ENCODE assay signal across 32 cellular contexts in genomic region chr2:5467506-5467905, GRCh38.
"Had no signal": no experiment of that assay in that cellular context is flagged by ENCODE, and none has a peak within 500 bp of the region (broad histone marks: within the 10 kb centered on the region; RNA-seq: fewer than 3 reads in every experiment).

No MANE protein-coding gene starts in this region.

- H3K36me3 ChIP-seq: adrenal gland, breast epithelium, cardiac muscle cell had no signal

- DNase-seq: activated CD4-positive, alpha-beta T cell treated with anti-CD3 and anti-CD28 coated beads, Interleukin-2, amount 10 ng/mL, durations not matched to agents 24 days and 14 days; activated CD4-positive, alpha-beta T cell treated with anti-CD3 and anti-CD28 coated beads, Interleukin-2, amount 50 U/mL, for 4 hours; activated CD4-positive, CD25-positive, alpha-beta regulatory T cell; activated CD4-positive, CD25-positive, alpha-beta regulatory T cell treated with anti-CD3 and anti-CD28 coated beads, Interleukin-2, amount 50 U/mL, for 72 hours; activated CD8-positive, alpha-beta memory T cell treated with anti-CD3 and anti-CD28 coated beads, Interleukin-2, amount 10 ng/mL, durations not matched to agents 7 days and 5 days; activated CD8-positive, alpha-beta memory T cell treated with anti-CD3 and anti-CD28 coated beads, Interleukin-2, amount 50 U/mL, for 4 hours; activated CD8-positive, alpha-beta T cell treated with anti-CD3 and anti-CD28 coated beads, Interleukin-2, amount 10 ng/mL, durations not matched to agents 7 days and 5 days; activated effector memory CD4-positive, alpha-beta T cell treated with anti-CD3 and anti-CD28 coated beads, Interleukin-2, amount 50 U/mL, for 16 hours; activated naive CD4-positive, alpha-beta T cell treated with anti-CD3 and anti-CD28 coated beads for 36 hours; activated naive CD8-positive, alpha-beta T cell treated with anti-CD3 and anti-CD28 coated beads for 36 hours; activated naive CD8-positive, alpha-beta T cell treated with anti-CD3 and anti-CD28 coated beads, Interleukin-2, amount 50 U/mL, for 24 hours; activated T-cell treated with anti-CD3 and anti-CD28 coated beads, Interleukin-2, amount 50 U/mL, for 1 hour; activated T-cell treated with anti-CD3 and anti-CD28 coated beads, Interleukin-2, amount 50 U/mL, for 48 hours; adrenal gland; amygdala; aorta; body of pancreas; dorsolateral prefrontal cortex; effector memory CD4-positive, alpha-beta T cell; endodermal cell; foreskin fibroblast; T-helper 2 cell had no signal

- H3K27me3 Mint-ChIP-seq: activated CD4-positive, alpha-beta T cell treated with anti-CD3 and anti-CD28 coated beads, Interleukin-2, amount 10 ng/mL, durations not matched to agents 24 days and 14 days; activated CD8-positive, alpha-beta memory T cell treated with anti-CD3 and anti-CD28 coated beads, Interleukin-2, amount 10 ng/mL, durations not matched to agents 7 days and 5 days; activated naive CD4-positive, alpha-beta T cell treated with anti-CD3 and anti-CD28 coated beads, Interleukin-2, amount 50 U/mL, for 24 hours; activated naive CD8-positive, alpha-beta T cell treated with anti-CD3 and anti-CD28 coated beads for 36 hours; activated naive CD8-positive, alpha-beta T cell treated with anti-CD3 and anti-CD28 coated beads, Interleukin-2, amount 50 U/mL, for 24 hours; central memory CD8-positive, alpha-beta T cell; dendritic cell treated with granulocyte-macrophage colony-stimulating factor and Interleukin-4, amounts not matched to agents 40 ng/mL and 50 ng/mL, for 4 days had no signal

- H3K9me3 Mint-ChIP-seq: activated CD4-positive, alpha-beta T cell treated with anti-CD3 and anti-CD28 coated beads, Interleukin-2, amount 10 ng/mL, durations not matched to agents 24 days and 14 days; activated naive CD4-positive, alpha-beta T cell treated with anti-CD3 and anti-CD28 coated beads for 36 hours; activated naive CD4-positive, alpha-beta T cell treated with anti-CD3 and anti-CD28 coated beads, Interleukin-2, amount 50 U/mL, for 24 hours; activated naive CD8-positive, alpha-beta T cell treated with anti-CD3 and anti-CD28 coated beads for 36 hours; activated naive CD8-positive, alpha-beta T cell treated with anti-CD3 and anti-CD28 coated beads, Interleukin-2, amount 50 U/mL, for 24 hours; activated T-helper 1 cell treated with anti-CD3 and anti-CD28 coated beads, Interleukin-12 subunit alpha, Interleukin-12 subunit beta, Interleukin-2, Interleukin-4 antibody, amounts not matched to agents 30 ng/mL and 10 ng/mL and 1 ng/mL, durations not matched to agents 14 hours and 24 hours and 36 hours; activated T-helper 2 cell treated with anti-CD3 and anti-CD28 coated beads, Interferon-gamma antibody, Interleukin-2, Interleukin-4, amounts not matched to agents 10 μg/mL and 5 μg/mL and 100 μg/mL, durations not matched to agents 14 hours and 24 hours and 36 hours; dendritic cell treated with granulocyte-macrophage colony-stimulating factor and Interleukin-4, amounts not matched to agents 40 ng/mL and 50 ng/mL, for 4 days; endodermal cell had no signal

- ATAC-seq: activated CD8-positive, alpha-beta memory T cell treated with anti-CD3 and anti-CD28 coated beads, Interleukin-2, amount 10 ng/mL, durations not matched to agents 7 days and 5 days; activated CD8-positive, alpha-beta T cell treated with anti-CD3 and anti-CD28 coated beads, Interleukin-2, amount 10 ng/mL, durations not matched to agents 7 days and 5 days; activated naive CD8-positive, alpha-beta T cell treated with anti-CD3 and anti-CD28 coated beads, Interleukin-2, amount 50 U/mL, for 24 hours; body of pancreas; esophagus mucosa; SK-N-SH treated with all-trans-retinoic acid at 6 μM for 48 hours had no signal

- H3K4me1 ChIP-seq: adrenal gland, breast epithelium had no signal

- H3K36me3 Mint-ChIP-seq: activated CD8-positive, alpha-beta memory T cell treated with anti-CD3 and anti-CD28 coated beads, Interleukin-2, amount 10 ng/mL, durations not matched to agents 7 days and 5 days; activated naive CD4-positive, alpha-beta T cell treated with anti-CD3 and anti-CD28 coated beads, Interleukin-2, amount 50 U/mL, for 24 hours; activated naive CD8-positive, alpha-beta T cell treated with anti-CD3 and anti-CD28 coated beads for 36 hours had no signal

- H3K4me3 Mint-ChIP-seq: activated CD4-positive, alpha-beta T cell treated with anti-CD3 and anti-CD28 coated beads, Interleukin-2, amount 10 ng/mL, durations not matched to agents 24 days and 14 days; activated CD8-positive, alpha-beta memory T cell treated with anti-CD3 and anti-CD28 coated beads, Interleukin-2, amount 10 ng/mL, durations not matched to agents 7 days and 5 days; activated CD8-positive, alpha-beta T cell treated with anti-CD3 and anti-CD28 coated beads, Interleukin-2, amount 10 ng/mL, durations not matched to agents 7 days and 5 days; activated naive CD4-positive, alpha-beta T cell treated with anti-CD3 and anti-CD28 coated beads for 36 hours; activated naive CD4-positive, alpha-beta T cell treated with anti-CD3 and anti-CD28 coated beads, Interleukin-2, amount 50 U/mL, for 24 hours; activated naive CD8-positive, alpha-beta T cell treated with anti-CD3 and anti-CD28 coated beads for 36 hours; activated naive CD8-positive, alpha-beta T cell treated with anti-CD3 and anti-CD28 coated beads, Interleukin-2, amount 50 U/mL, for 24 hours; activated T-helper 1 cell treated with anti-CD3 and anti-CD28 coated beads, Interleukin-12 subunit alpha, Interleukin-12 subunit beta, Interleukin-2, Interleukin-4 antibody, amounts not matched to agents 30 ng/mL and 10 ng/mL and 1 ng/mL, durations not matched to agents 14 hours and 24 hours and 36 hours; central memory CD8-positive, alpha-beta T cell; dendritic cell treated with granulocyte-macrophage colony-stimulating factor and Interleukin-4, amounts not matched to agents 40 ng/mL and 50 ng/mL, for 4 days; endodermal cell had no signal

- H3K27me3 ChIP-seq: adrenal gland, body of pancreas, breast epithelium, cardiac muscle cell had no signal

- H3K4me3 ChIP-seq: adrenal gland, body of pancreas, breast epithelium, cardiac muscle cell, coronary artery, dorsolateral prefrontal cortex had no signal

- H3K4me1 Mint-ChIP-seq: activated CD4-positive, alpha-beta T cell treated with anti-CD3 and anti-CD28 coated beads, Interleukin-2, amount 10 ng/mL, durations not matched to agents 24 days and 14 days; activated CD8-positive, alpha-beta memory T cell treated with anti-CD3 and anti-CD28 coated beads, Interleukin-2, amount 10 ng/mL, durations not matched to agents 7 days and 5 days; activated naive CD4-positive, alpha-beta T cell treated with anti-CD3 and anti-CD28 coated beads, Interleukin-2, amount 50 U/mL, for 24 hours; activated naive CD8-positive, alpha-beta T cell treated with anti-CD3 and anti-CD28 coated beads for 36 hours; activated naive CD8-positive, alpha-beta T cell treated with anti-CD3 and anti-CD28 coated beads, Interleukin-2, amount 50 U/mL, for 24 hours; central memory CD8-positive, alpha-beta T cell; endodermal cell had no signal

- H3K27ac ChIP-seq: adrenal gland, body of pancreas, breast epithelium, cardiac muscle cell, coronary artery, dorsolateral prefrontal cortex had no signal

- H3K27ac Mint-ChIP-seq: activated CD4-positive, alpha-beta T cell treated with anti-CD3 and anti-CD28 coated beads, Interleukin-2, amount 10 ng/mL, durations not matched to agents 24 days and 14 days; activated CD8-positive, alpha-beta memory T cell treated with anti-CD3 and anti-CD28 coated beads, Interleukin-2, amount 10 ng/mL, durations not matched to agents 7 days and 5 days; activated CD8-positive, alpha-beta T cell treated with anti-CD3 and anti-CD28 coated beads, Interleukin-2, amount 10 ng/mL, durations not matched to agents 7 days and 5 days; activated naive CD4-positive, alpha-beta T cell treated with anti-CD3 and anti-CD28 coated beads for 36 hours; activated naive CD4-positive, alpha-beta T cell treated with anti-CD3 and anti-CD28 coated beads, Interleukin-2, amount 50 U/mL, for 24 hours; activated naive CD8-positive, alpha-beta T cell treated with anti-CD3 and anti-CD28 coated beads for 36 hours; activated naive CD8-positive, alpha-beta T cell treated with anti-CD3 and anti-CD28 coated beads, Interleukin-2, amount 50 U/mL, for 24 hours; activated T-helper 1 cell treated with anti-CD3 and anti-CD28 coated beads, Interleukin-12 subunit alpha, Interleukin-12 subunit beta, Interleukin-2, Interleukin-4 antibody, amounts not matched to agents 30 ng/mL and 10 ng/mL and 1 ng/mL, durations not matched to agents 14 hours and 24 hours and 36 hours; activated T-helper 2 cell treated with anti-CD3 and anti-CD28 coated beads, Interferon-gamma antibody, Interleukin-2, Interleukin-4, amounts not matched to agents 10 μg/mL and 5 μg/mL and 100 μg/mL, durations not matched to agents 14 hours and 24 hours and 36 hours; dendritic cell treated with granulocyte-macrophage colony-stimulating factor and Interleukin-4, amounts not matched to agents 40 ng/mL and 50 ng/mL, for 4 days; endodermal cell had no signal
